23 cellular contexts compared by ENCODE assay signal in genomic region chr5:172502410-172502809, GRCh38.
"Had no signal": no experiment of that assay in that cellular context is flagged by ENCODE, and none has a peak within 500 bp of the region (broad histone marks: within the 10 kb centered on the region; RNA-seq: fewer than 3 reads in every experiment).

No MANE protein-coding gene starts in this region.

- H3K27me3 ChIP-seq: adrenal gland, dorsolateral prefrontal cortex, transverse colon had no signal

- H3K4me3 ChIP-seq: adrenal gland, dorsolateral prefrontal cortex, transverse colon had no signal

- H3K9me3 ChIP-seq: adrenal gland, SK-N-SH, transverse colon had no signal

- H3K27ac ChIP-seq: dorsolateral prefrontal cortex, transverse colon had no signal

- DNase-seq: activated CD4-positive, alpha-beta T cell treated with anti-CD3 and anti-CD28 coated beads for 36 hours; activated CD8-positive, alpha-beta memory T cell treated with anti-CD3 and anti-CD28 coated beads, Interleukin-2, amount 50 U/mL, for 4 hours; activated gamma-delta T cell; activated T-cell treated with anti-CD3 and anti-CD28 coated beads, Interleukin-2, amount 50 U/mL, for 48 hours; foreskin melanocyte; glutamatergic neuron; hippocampal formation; left colon; mammary epithelial cell; naive B cell; stimulated activated CD4-positive, alpha-beta T cell treated with anti-CD3 and anti-CD28 coated beads, Interleukin-12 subunit alpha, Interleukin-12 subunit beta, amount 100 ng/mL, for 4 hours; stimulated activated CD4-positive, alpha-beta T cell treated with anti-CD3 and anti-CD28 coated beads, Interleukin-1b, Interleukin-23, amount 100 ng/mL, for 48 hours; stimulated activated CD8-positive, alpha-beta memory T cell treated with anti-CD3 and anti-CD28 coated beads, Interleukin-4, amount 100 ng/mL, for 48 hours; stimulated activated naive CD4-positive, alpha-beta T cell; transverse colon had no signal

- H3K36me3 Mint-ChIP-seq: activated naive CD4-positive, alpha-beta T cell treated with anti-CD3 and anti-CD28 coated beads, Interleukin-2, amount 50 U/mL, for 24 hours; naive B cell; WTC11 had no signal

- H3K4me1 Mint-ChIP-seq: activated CD4-positive, alpha-beta T cell treated with anti-CD3 and anti-CD28 coated beads for 36 hours; activated naive CD4-positive, alpha-beta T cell treated with anti-CD3 and anti-CD28 coated beads, Interleukin-2, amount 50 U/mL, for 24 hours; endodermal cell; naive B cell had no signal

- H3K4me3 Mint-ChIP-seq: activated CD4-positive, alpha-beta T cell treated with anti-CD3 and anti-CD28 coated beads for 36 hours; activated CD8-positive, alpha-beta T cell treated with anti-CD3 and anti-CD28 coated beads, Interleukin-2, amount 10 ng/mL, durations not matched to agents 7 days and 5 days; activated naive CD4-positive, alpha-beta T cell treated with anti-CD3 and anti-CD28 coated beads, Interleukin-2, amount 50 U/mL, for 24 hours; endodermal cell; naive B cell; neural crest cell; WTC11 had no signal

- H3K27ac Mint-ChIP-seq: activated CD4-positive, alpha-beta T cell treated with anti-CD3 and anti-CD28 coated beads for 36 hours; activated CD8-positive, alpha-beta T cell treated with anti-CD3 and anti-CD28 coated beads, Interleukin-2, amount 10 ng/mL, durations not matched to agents 7 days and 5 days; activated naive CD4-positive, alpha-beta T cell treated with anti-CD3 and anti-CD28 coated beads, Interleukin-2, amount 50 U/mL, for 24 hours; endodermal cell; naive B cell; WTC11 had no signal

- H3K9me3 Mint-ChIP-seq: activated naive CD4-positive, alpha-beta T cell treated with anti-CD3 and anti-CD28 coated beads, Interleukin-2, amount 50 U/mL, for 24 hours; endodermal cell; neural crest cell; WTC11 had no signal

- H3K36me3 ChIP-seq: adrenal gland, transverse colon had no signal
